25 cellular contexts compared by ENCODE assay signal in genomic region chr2:57979158-57979557, GRCh38.
"Had no signal": no experiment of that assay in that cellular context is flagged by ENCODE, and none has a peak within 500 bp of the region (broad histone marks: within the 10 kb centered on the region; RNA-seq: fewer than 3 reads in every experiment).

No MANE protein-coding gene starts in this region.

- H3K9me3 ChIP-seq: left ventricle myocardium inferior, mucosa of descending colon, ovary, right atrium auricular region, right lobe of liver, testis, thyroid gland, transverse colon, upper lobe of left lung, vagina had no signal

- DNase-seq: hypothalamus; islet precursor cell; left ventricle myocardium inferior; midbrain; mucosa of descending colon; naive thymus-derived CD4-positive, alpha-beta T cell; ovary; right lobe of liver; stimulated activated CD4-positive, alpha-beta T cell treated with anti-CD3 and anti-CD28 coated beads, Interleukin-1b, Interleukin-23, amount 100 ng/mL, for 48 hours; stimulated activated CD4-positive, alpha-beta T cell treated with anti-CD3 and anti-CD28 coated beads, Interleukin-2, amount 100 ng/mL, for 48 hours; stimulated activated CD4-positive, alpha-beta T cell treated with anti-CD3 and anti-CD28 coated beads, Interleukin-4, amount 100 ng/mL, for 4 hours; stimulated activated CD8-positive, alpha-beta memory T cell treated with anti-CD3 and anti-CD28 coated beads, Interleukin-4, amount 100 ng/mL, for 48 hours; stimulated activated naive CD4-positive, alpha-beta T cell treated with Interleukin-2 at 50 U/mL for 16 hours; stimulated activated naive CD8-positive, alpha-beta T cell treated with anti-CD3 and anti-CD28 coated beads, Interleukin-15, amount 100 ng/mL, for 72 hours; testis; thyroid gland; transverse colon; upper lobe of left lung had no signal

- H3K27ac Mint-ChIP-seq: naive thymus-derived CD4-positive, alpha-beta T cell; natural killer cell treated with Interleukin-12 subunit alpha and Interleukin-12 subunit beta and Interleukin-15 and Interleukin-18, amount 100 ng/mL, for 72 hours; progenitor cell of endocrine pancreas; stimulated activated memory B cell treated with anti-CD40 and anti-IgM and Interleukin-4, amounts not matched to agents 10 μg/mL and 1 μg/mL and 100 μg/mL, for 72 hours; stimulated activated naive CD8-positive, alpha-beta T cell treated with anti-CD3 and anti-CD28 coated beads, Interleukin-15, amount 100 ng/mL, for 72 hours had no signal

- H3K4me2 ChIP-seq: smooth muscle cell had no signal

- H3K36me3 ChIP-seq: left ventricle myocardium inferior, ovary, right atrium auricular region, right lobe of liver, thyroid gland, transverse colon, upper lobe of left lung, vagina had no signal

- H3K4me3 ChIP-seq: left ventricle myocardium inferior, lung, mucosa of descending colon, ovary, right atrium auricular region, right lobe of liver, smooth muscle cell, testis, thyroid gland, transverse colon, upper lobe of left lung, vagina had no signal

- ATAC-seq: mucosa of descending colon; naive thymus-derived CD4-positive, alpha-beta T cell; natural killer cell treated with Interleukin-12 subunit alpha and Interleukin-12 subunit beta and Interleukin-15 and Interleukin-18, amount 100 ng/mL, for 72 hours; right lobe of liver; stimulated activated memory B cell treated with anti-CD40 and anti-IgM and Interleukin-4, amounts not matched to agents 10 μg/mL and 1 μg/mL and 100 μg/mL, for 72 hours; stimulated activated naive CD8-positive, alpha-beta T cell treated with anti-CD3 and anti-CD28 coated beads, Interleukin-15, amount 100 ng/mL, for 72 hours had no signal

- H3K9me3 Mint-ChIP-seq: stimulated activated naive CD8-positive, alpha-beta T cell treated with anti-CD3 and anti-CD28 coated beads, Interleukin-15, amount 100 ng/mL, for 72 hours had no signal

- H3K4me1 ChIP-seq: left ventricle myocardium inferior, right atrium auricular region, right lobe of liver, testis, thyroid gland, transverse colon, upper lobe of left lung, vagina had no signal

- H3K27me3 ChIP-seq: ovary, right atrium auricular region, right lobe of liver, testis, thyroid gland, transverse colon, upper lobe of left lung, vagina had no signal

- H3K4me3 Mint-ChIP-seq: naive thymus-derived CD4-positive, alpha-beta T cell; natural killer cell treated with Interleukin-12 subunit alpha and Interleukin-12 subunit beta and Interleukin-15 and Interleukin-18, amount 100 ng/mL, for 72 hours; stimulated activated memory B cell treated with anti-CD40 and anti-IgM and Interleukin-4, amounts not matched to agents 10 μg/mL and 1 μg/mL and 100 μg/mL, for 72 hours; stimulated activated naive CD8-positive, alpha-beta T cell treated with anti-CD3 and anti-CD28 coated beads, Interleukin-15, amount 100 ng/mL, for 72 hours had no signal

- H3K27me3 Mint-ChIP-seq: natural killer cell treated with Interleukin-12 subunit alpha and Interleukin-12 subunit beta and Interleukin-15 and Interleukin-18, amount 100 ng/mL, for 72 hours; progenitor cell of endocrine pancreas; stimulated activated memory B cell treated with anti-CD40 and anti-IgM and Interleukin-4, amounts not matched to agents 10 μg/mL and 1 μg/mL and 100 μg/mL, for 72 hours; stimulated activated naive CD8-positive, alpha-beta T cell treated with anti-CD3 and anti-CD28 coated beads, Interleukin-15, amount 100 ng/mL, for 72 hours had no signal

- H3K4me1 Mint-ChIP-seq: naive thymus-derived CD4-positive, alpha-beta T cell; stimulated activated naive CD8-positive, alpha-beta T cell treated with anti-CD3 and anti-CD28 coated beads, Interleukin-15, amount 100 ng/mL, for 72 hours had no signal

- H3K27ac ChIP-seq: left ventricle myocardium inferior, ovary, right atrium auricular region, right lobe of liver, testis, thyroid gland, transverse colon, upper lobe of left lung, vagina had no signal
